Comparison of ENCODE assay signal across 26 cellular contexts in genomic region chr14:23168246-23168645, GRCh38. TPM values are rescaled to one million over a fixed set of nuclear protein-coding genes. Genes with fewer than 3 reads are reported as not detected.
DNase-seq lines count a peak whose midpoint lies in the region; ATAC-seq and TF ChIP-seq lines count a peak whose summit lies in the region.
"Had no signal": no experiment of that assay in that cellular context is flagged by ENCODE, and none has a peak within 500 bp of the region (broad histone marks: within the 10 kb centered on the region; RNA-seq: fewer than 3 reads in every experiment).

No MANE protein-coding gene starts in this region.

- ATAC-seq in Right ventricle myocardium superior (ENCODE audit: poor library complexity), result peak; percentile 77
- ATAC-seq in right cardiac atrium, result no peak
- peak; percentile 74 for ATAC-seq in gastroesophageal sphincter
- ATAC-seq: A549; activated CD8-positive, alpha-beta memory T cell treated with anti-CD3 and anti-CD28 coated beads, Interleukin-2, amount 10 ng/mL, durations not matched to agents 7 days and 5 days; naive thymus-derived CD4-positive, alpha-beta T cell; pancreas had no signal

- WGBS in right cardiac atrium, result 19% methylated on average over 2 of the region's 2 CpGs
- 13 to 14% methylated on average over 1 to 2 of the region's 2 CpGs for WGBS in gastroesophageal sphincter (ENCODE audit: low coverage in 1 of 2), 2 donors

- H3K4me1 ChIP-seq in right cardiac atrium (ENCODE audit: control insufficient read depth, insufficient read depth, low read length) (no peaks in the 10 kb centered on the region), gastroesophageal sphincter (peaks cover 0 to 33% (median 0%) of the 10 kb centered on the region in 3 donors), parathyroid adenoma (peaks cover 38% of the 10 kb centered on the region), uterus (peaks cover 3 to 6% of the 10 kb centered on the region in 2 donors)
- H3K4me1 ChIP-seq: A549 had no signal

- DNase-seq in Right ventricle myocardium superior (no peak), right cardiac atrium (no peak), uterus (peak; percentile 65 to 75), NCI-H510A (lab: John Stamatoyannopoulos, UW) (no peak), GM13976 (ENCODE audit: low spot score) (no peak)
- DNase-seq in stimulated activated CD4-positive, alpha-beta T cell treated with anti-CD3 and anti-CD28 coated beads, Interleukin-4, amount 100 ng/mL, for 4 hours, result no peak
- DNase-seq: activated CD4-positive, alpha-beta T cell treated with anti-CD3 and anti-CD28 coated beads for 48 hours; activated CD8-positive, alpha-beta memory T cell treated with anti-CD3 and anti-CD28 coated beads, Interleukin-2, amount 10 ng/mL, durations not matched to agents 7 days and 5 days; activated naive CD8-positive, alpha-beta T cell treated with anti-CD3 and anti-CD28 coated beads, Interleukin-2, amount 10 ng/mL, durations not matched to agents 7 days and 5 days; foreskin fibroblast; MG63; naive thymus-derived CD4-positive, alpha-beta T cell; NCI-H1436; NCI-H2171; pancreas; SHP77; T-helper 1 cell had no signal

- peaks cover 40% of the 10 kb centered on the region for H3K79me2 ChIP-seq in parathyroid adenoma

- no peak for TF ChIP-seq CTCF in gastroesophageal sphincter (IDR thresholded peaks at IDR 0.05)
- no peak for TF ChIP-seq CTCF in parathyroid adenoma (IDR thresholded peaks at IDR 0.05)
- no peak for TF ChIP-seq CTCF in uterus (IDR thresholded peaks at IDR 0.05)
- no peak for TF ChIP-seq CTCF in GM13976 (IDR thresholded peaks at IDR 0.05; ENCODE audit: borderline replicate concordance, control extremely low read depth, extremely low read depth, insufficient read depth, missing control alignments)

- TF ChIP-seq EP300 in gastroesophageal sphincter (IDR thresholded peaks at IDR 0.05), result no peak

- TF ChIP-seq POLR2A in gastroesophageal sphincter (IDR thresholded peaks at IDR 0.05) (no peak), uterus (IDR thresholded peaks at IDR 0.05) (no peak)

- H3K27ac ChIP-seq in right cardiac atrium (ENCODE audit: low read length) (no peak overlapping the region), gastroesophageal sphincter (peak overlapping the region in 3 of 4 donors; percentile 53 to 66 (median 61)), parathyroid adenoma (peak overlapping the region; percentile 68), uterus (peak overlapping the region; percentile 71 to 86)
- H3K27ac ChIP-seq: A549, HL-60, pancreas had no signal

- in situ Hi-C loops in GM13976 (cut with MboI; ENCODE audit: low sequenced_read_pairs, unreplicated experiment), result no loop called here

- H3K4me3 ChIP-seq in right cardiac atrium (ENCODE audit: low read length) (no peak overlapping the region), gastroesophageal sphincter (no peak overlapping the region), parathyroid adenoma (ENCODE audit: low read depth, low read length) (no peak overlapping the region), uterus (no peak overlapping the region)
- H3K4me3 ChIP-seq: A549, MG63, pancreas, skin epidermis had no signal

- H3K36me3 ChIP-seq in gastroesophageal sphincter (peaks cover 0 to 52% of the 10 kb centered on the region in 2 donors), parathyroid adenoma (ENCODE audit: control insufficient read depth, insufficient read depth, low read length) (no peaks in the 10 kb centered on the region), uterus (no peaks in the 10 kb centered on the region)
- H3K36me3 ChIP-seq: MG63, pancreas had no signal

- H3K4me2 ChIP-seq in parathyroid adenoma (ENCODE audit: low read length), result no peak overlapping the region
- H3K4me2 ChIP-seq: A549 had no signal

- intact Hi-C loops in Right ventricle myocardium superior (cut with DNase I), result no loop called here
- intact Hi-C loops in right cardiac atrium (cut with DNase I), result no loop called here
- intact Hi-C loops in uterus (cut with DNase I; ENCODE audit: low total_unique reads), result no loop called here

- H3K27me3 ChIP-seq in right cardiac atrium (ENCODE audit: control insufficient read depth, insufficient read depth), result no peaks in the 10 kb centered on the region
- H3K27me3 ChIP-seq in gastroesophageal sphincter, result no peaks in the 10 kb centered on the region
- H3K27me3 ChIP-seq in parathyroid adenoma (ENCODE audit: control insufficient read depth, insufficient read depth, low read length), result no peaks in the 10 kb centered on the region
- H3K27me3 ChIP-seq in uterus, result no peaks in the 10 kb centered on the region
- H3K27me3 ChIP-seq: MG63, pancreas had no signal

- H2AFZ ChIP-seq in parathyroid adenoma, result no peak overlapping the region

- no peak overlapping the region for H3K9ac ChIP-seq in parathyroid adenoma

- no peaks in the 10 kb centered on the region for H3K9me3 ChIP-seq in right cardiac atrium (ENCODE audit: control insufficient read depth, low read length)
- H3K9me3 ChIP-seq in gastroesophageal sphincter, result no peaks in the 10 kb centered on the region
- H3K9me3 ChIP-seq in parathyroid adenoma (ENCODE audit: control insufficient read depth, low read length), result no peaks in the 10 kb centered on the region
- H3K9me3 ChIP-seq in uterus, result no peaks in the 10 kb centered on the region
- H3K9me3 ChIP-seq: A549, MG63, pancreas had no signal

RNA-seq across cellular contexts. Expression of gene SLC7A8, which starts 15.2 kb away (rescaled TPM):
- total RNA-seq in Right ventricle myocardium superior, result 11.6 TPM
- total RNA-seq in right cardiac atrium, result 10 to 100 TPM in 2 of 4 donors, 1 to 10 TPM in 2; 6.9 to 11.7 (median 10.1) TPM
- polyA plus RNA-seq in right cardiac atrium, result 7.8 TPM
- 10 to 100 TPM; 21.6 to 56.7 (median 32.2) TPM for total RNA-seq in gastroesophageal sphincter
- total RNA-seq in uterus, result 100 to 1,000 TPM in 1 of 4 donors, 10 to 100 TPM in 3; 15.9 to 152 (median 49.3) TPM
- total RNA-seq: activated T-helper 1 cell treated with anti-CD3 and anti-CD28 coated beads, Interleukin-12 subunit alpha, Interleukin-12 subunit beta, Interleukin-2, Interleukin-4 antibody, amounts not matched to agents 30 ng/mL and 10 ng/mL and 1 ng/mL, durations not matched to agents 14 hours and 24 hours and 36 hours; lung microvascular endothelial cell had no signal

RNA-seq across cellular contexts. Expression of gene CEBPE, which starts 49.2 kb away (rescaled TPM):
- not detected for total RNA-seq in Right ventricle myocardium superior
- total RNA-seq in right cardiac atrium, result not detected
- polyA plus RNA-seq in right cardiac atrium, result not detected
- not detected for total RNA-seq in gastroesophageal sphincter
- total RNA-seq in uterus, result not detected
- total RNA-seq: activated T-helper 1 cell treated with anti-CD3 and anti-CD28 coated beads, Interleukin-12 subunit alpha, Interleukin-12 subunit beta, Interleukin-2, Interleukin-4 antibody, amounts not matched to agents 30 ng/mL and 10 ng/mL and 1 ng/mL, durations not matched to agents 14 hours and 24 hours and 36 hours; lung microvascular endothelial cell; pancreas had no signal
- polyA plus RNA-seq: BJ, keratinocyte, pancreas had no signal

Comparison
In these comparisons a context has a peak if more than half of its experiments do, and no peak if none do; other contexts are left out.
1. ATAC-seq: peak in Right ventricle myocardium superior (single experiment) and gastroesophageal sphincter (single experiment); none in right cardiac atrium (0 of 2).
2. DNase-seq: peak in uterus (2 of 2); none in Right ventricle myocardium superior (single experiment), right cardiac atrium (0 of 3), NCI-H510A (single experiment), GM13976 (single experiment) and stimulated activated CD4-positive, alpha-beta T cell treated with anti-CD3 and anti-CD28 coated beads, Interleukin-4, amount 100 ng/mL, for 4 hours (0 of 2).